1 cellular context compared by ENCODE assay signal in the genomic region with DNA sequence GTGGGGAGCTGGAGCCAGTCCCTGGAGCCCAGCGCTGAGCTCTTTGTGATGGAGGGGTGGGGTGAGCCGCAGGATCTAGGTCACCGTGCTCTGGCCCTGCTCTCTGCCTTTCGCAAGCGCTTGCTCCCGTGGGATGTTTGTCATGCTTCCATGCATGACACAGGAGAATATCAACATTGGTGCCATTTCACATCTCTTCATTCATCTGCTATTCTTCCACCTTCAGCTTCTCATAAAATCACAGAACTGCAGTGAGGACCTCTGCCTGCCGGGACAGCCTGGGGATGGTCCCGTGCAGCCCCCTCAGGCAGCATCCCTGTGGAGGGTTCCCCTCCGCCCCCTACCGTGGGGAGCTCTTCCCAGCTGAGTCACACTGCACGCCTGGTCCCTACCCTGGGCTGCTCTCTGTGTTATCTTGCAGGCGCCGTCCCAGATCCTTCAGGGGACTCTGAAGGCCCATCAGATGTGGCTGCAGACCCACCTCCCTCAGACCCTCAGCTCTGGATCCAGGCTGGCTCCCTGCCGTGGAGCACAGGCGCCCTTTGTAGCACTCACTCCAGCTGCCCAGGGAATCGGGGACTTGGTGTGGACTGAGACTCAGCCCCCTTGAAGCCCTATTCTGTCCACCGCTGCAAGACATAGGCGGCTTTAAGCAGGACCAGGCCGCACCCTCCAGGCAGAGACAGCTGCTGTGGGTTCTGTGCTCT.
A peak's percentile ranks its signal among the peaks of the same experiment; 100 is the strongest.
TF ChIP-seq lines count a peak whose summit lies in the region.

No MANE protein-coding gene starts in this region.

TF ChIP-seq in K562, 482 proteins besides CTCF, POLR2A, EP300 and RAD21 (continues in another document):
- no peak for TF ChIP-seq ZNF561 (CRISPR knock-in tag; conservative IDR thresholded peaks at IDR 0.05)
- no peak for TF ChIP-seq STAT5A (IDR thresholded peaks at IDR 0.05; ENCODE audit: borderline replicate concordance, low read length)
- TF ChIP-seq ZNF444 (CRISPR knock-in tag; IDR thresholded peaks at IDR 0.05) = no peak
- no peak for TF ChIP-seq TAF15 (IDR thresholded peaks at IDR 0.05; ENCODE audit: low read depth, low read length)
- TF ChIP-seq ARHGAP35 (IDR thresholded peaks at IDR 0.05; ENCODE audit: partially characterized antibody) = no peak
- no peak for TF ChIP-seq HDAC8 (tag; IDR thresholded peaks at IDR 0.05)
- TF ChIP-seq ZNF764 (CRISPR knock-in tag; IDR thresholded peaks at IDR 0.05; ENCODE audit: low read depth) = 0 out of 2 replicates have a peak, but pooled peaks have one; percentile 3
- TF ChIP-seq C11orf30 (IDR thresholded peaks at IDR 0.05; ENCODE audit: low read depth) = no peak
- no peak for TF ChIP-seq NFIX (CRISPR knock-in tag; IDR thresholded peaks at IDR 0.05; ENCODE audit: low read depth)
- no peak for TF ChIP-seq NFIC (IDR thresholded peaks at IDR 0.05)
- TF ChIP-seq, protein P1, sequence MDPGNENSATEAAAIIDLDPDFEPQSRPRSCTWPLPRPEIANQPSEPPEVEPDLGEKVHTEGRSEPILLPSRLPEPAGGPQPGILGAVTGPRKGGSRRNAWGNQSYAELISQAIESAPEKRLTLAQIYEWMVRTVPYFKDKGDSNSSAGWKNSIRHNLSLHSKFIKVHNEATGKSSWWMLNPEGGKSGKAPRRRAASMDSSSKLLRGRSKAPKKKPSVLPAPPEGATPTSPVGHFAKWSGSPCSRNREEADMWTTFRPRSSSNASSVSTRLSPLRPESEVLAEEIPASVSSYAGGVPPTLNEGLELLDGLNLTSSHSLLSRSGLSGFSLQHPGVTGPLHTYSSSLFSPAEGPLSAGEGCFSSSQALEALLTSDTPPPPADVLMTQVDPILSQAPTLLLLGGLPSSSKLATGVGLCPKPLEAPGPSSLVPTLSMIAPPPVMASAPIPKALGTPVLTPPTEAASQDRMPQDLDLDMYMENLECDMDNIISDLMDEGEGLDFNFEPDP (CRISPR knock-in tag; IDR thresholded peaks at IDR 0.05) = no peak
- TF ChIP-seq TAF9B (IDR thresholded peaks at IDR 0.05; ENCODE audit: partially characterized antibody) = no peak
- TF ChIP-seq TAF7 (tag; IDR thresholded peaks at IDR 0.05) = no peak
- no peak for TF ChIP-seq ETS2 (tag; IDR thresholded peaks at IDR 0.05; ENCODE audit: borderline replicate concordance, poor library complexity, severe bottlenecking)
- no peak; the same call in 1 of the 2 replicates for TF ChIP-seq NFE2 (IDR thresholded peaks at IDR 0.05; ENCODE audit: low read depth)
- 0 out of 2 replicates have a peak, but pooled peaks have one; percentile 24 for TF ChIP-seq BHLHE40 (IDR thresholded peaks at IDR 0.05; ENCODE audit: low read length)
- 0 out of 2 replicates have a peak, but pooled peaks have one; percentile 29 for TF ChIP-seq SMARCE1 (IDR thresholded peaks at IDR 0.05)
- no peak; the same call in 1 of the 2 replicates for TF ChIP-seq ARID1B (IDR thresholded peaks at IDR 0.05)
- TF ChIP-seq MTA2 (IDR thresholded peaks at IDR 0.05; ENCODE audit: low read depth) = no peak
- TF ChIP-seq HDAC2 (IDR thresholded peaks at IDR 0.05) = 0 out of 2 replicates have a peak, but pooled peaks have one; percentile 53
- TF ChIP-seq POLR2G (IDR thresholded peaks at IDR 0.05; ENCODE audit: low read depth, low read length) = no peak
- no peak for TF ChIP-seq ILK (tag; IDR thresholded peaks at IDR 0.05; ENCODE audit: borderline replicate concordance, low read depth)
- TF ChIP-seq PPARD (CRISPR knock-in tag; IDR thresholded peaks at IDR 0.05) = no peak
- TF ChIP-seq ZNF165 (CRISPR knock-in tag; IDR thresholded peaks at IDR 0.05; ENCODE audit: borderline replicate concordance) = no peak
- peak; percentile 64; the same call in 1 of the 2 replicates for TF ChIP-seq ZBTB7A (IDR thresholded peaks at IDR 0.05; ENCODE audit: borderline replicate concordance, control insufficient read depth, low read depth, low read length)
- TF ChIP-seq ZSCAN29 (IDR thresholded peaks at IDR 0.05) = no peak
- TF ChIP-seq ZNF57 (CRISPR knock-in tag; IDR thresholded peaks at IDR 0.05) = no peak
- no peak for TF ChIP-seq ZC3H8 (IDR thresholded peaks at IDR 0.05)
- no peak for TF ChIP-seq ATF1 (CRISPR knock-in tag; IDR thresholded peaks at IDR 0.05)
- TF ChIP-seq ATF1 (tag; IDR thresholded peaks at IDR 0.05) = peak; percentile 37; the same call in 1 of the 2 replicates
- TF ChIP-seq MCM5 (IDR thresholded peaks at IDR 0.05; ENCODE audit: low read depth) = no peak
- no peak for TF ChIP-seq MED1 (CRISPR knock-in tag; IDR thresholded peaks at IDR 0.05; ENCODE audit: borderline replicate concordance)
- TF ChIP-seq EGR1 (conservative IDR thresholded peaks at IDR 0.05) = peak; percentile 38; the same call in 1 of the 2 replicates
- TF ChIP-seq CBX2 (IDR thresholded peaks at IDR 0.05; ENCODE audit: insufficient read depth, low read length, poor library complexity, severe bottlenecking) = no peak
- TF ChIP-seq, protein P2, sequence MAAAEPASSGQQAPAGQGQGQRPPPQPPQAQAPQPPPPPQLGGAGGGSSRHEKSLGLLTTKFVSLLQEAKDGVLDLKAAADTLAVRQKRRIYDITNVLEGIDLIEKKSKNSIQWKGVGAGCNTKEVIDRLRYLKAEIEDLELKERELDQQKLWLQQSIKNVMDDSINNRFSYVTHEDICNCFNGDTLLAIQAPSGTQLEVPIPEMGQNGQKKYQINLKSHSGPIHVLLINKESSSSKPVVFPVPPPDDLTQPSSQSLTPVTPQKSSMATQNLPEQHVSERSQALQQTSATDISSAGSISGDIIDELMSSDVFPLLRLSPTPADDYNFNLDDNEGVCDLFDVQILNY (CRISPR knock-in tag; IDR thresholded peaks at IDR 0.05) = no peak
- TF ChIP-seq, protein P3, sequence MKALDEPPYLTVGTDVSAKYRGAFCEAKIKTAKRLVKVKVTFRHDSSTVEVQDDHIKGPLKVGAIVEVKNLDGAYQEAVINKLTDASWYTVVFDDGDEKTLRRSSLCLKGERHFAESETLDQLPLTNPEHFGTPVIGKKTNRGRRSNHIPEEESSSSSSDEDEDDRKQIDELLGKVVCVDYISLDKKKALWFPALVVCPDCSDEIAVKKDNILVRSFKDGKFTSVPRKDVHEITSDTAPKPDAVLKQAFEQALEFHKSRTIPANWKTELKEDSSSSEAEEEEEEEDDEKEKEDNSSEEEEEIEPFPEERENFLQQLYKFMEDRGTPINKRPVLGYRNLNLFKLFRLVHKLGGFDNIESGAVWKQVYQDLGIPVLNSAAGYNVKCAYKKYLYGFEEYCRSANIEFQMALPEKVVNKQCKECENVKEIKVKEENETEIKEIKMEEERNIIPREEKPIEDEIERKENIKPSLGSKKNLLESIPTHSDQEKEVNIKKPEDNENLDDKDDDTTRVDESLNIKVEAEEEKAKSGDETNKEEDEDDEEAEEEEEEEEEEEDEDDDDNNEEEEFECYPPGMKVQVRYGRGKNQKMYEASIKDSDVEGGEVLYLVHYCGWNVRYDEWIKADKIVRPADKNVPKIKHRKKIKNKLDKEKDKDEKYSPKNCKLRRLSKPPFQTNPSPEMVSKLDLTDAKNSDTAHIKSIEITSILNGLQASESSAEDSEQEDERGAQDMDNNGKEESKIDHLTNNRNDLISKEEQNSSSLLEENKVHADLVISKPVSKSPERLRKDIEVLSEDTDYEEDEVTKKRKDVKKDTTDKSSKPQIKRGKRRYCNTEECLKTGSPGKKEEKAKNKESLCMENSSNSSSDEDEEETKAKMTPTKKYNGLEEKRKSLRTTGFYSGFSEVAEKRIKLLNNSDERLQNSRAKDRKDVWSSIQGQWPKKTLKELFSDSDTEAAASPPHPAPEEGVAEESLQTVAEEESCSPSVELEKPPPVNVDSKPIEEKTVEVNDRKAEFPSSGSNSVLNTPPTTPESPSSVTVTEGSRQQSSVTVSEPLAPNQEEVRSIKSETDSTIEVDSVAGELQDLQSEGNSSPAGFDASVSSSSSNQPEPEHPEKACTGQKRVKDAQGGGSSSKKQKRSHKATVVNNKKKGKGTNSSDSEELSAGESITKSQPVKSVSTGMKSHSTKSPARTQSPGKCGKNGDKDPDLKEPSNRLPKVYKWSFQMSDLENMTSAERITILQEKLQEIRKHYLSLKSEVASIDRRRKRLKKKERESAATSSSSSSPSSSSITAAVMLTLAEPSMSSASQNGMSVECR (CRISPR knock-in tag; IDR thresholded peaks at IDR 0.05) = no peak
- TF ChIP-seq ETV5 (CRISPR knock-in tag; IDR thresholded peaks at IDR 0.05; ENCODE audit: low read depth) = no peak
- TF ChIP-seq ZNF311 (CRISPR knock-in tag; IDR thresholded peaks at IDR 0.05) = no peak
- TF ChIP-seq, protein P4, sequence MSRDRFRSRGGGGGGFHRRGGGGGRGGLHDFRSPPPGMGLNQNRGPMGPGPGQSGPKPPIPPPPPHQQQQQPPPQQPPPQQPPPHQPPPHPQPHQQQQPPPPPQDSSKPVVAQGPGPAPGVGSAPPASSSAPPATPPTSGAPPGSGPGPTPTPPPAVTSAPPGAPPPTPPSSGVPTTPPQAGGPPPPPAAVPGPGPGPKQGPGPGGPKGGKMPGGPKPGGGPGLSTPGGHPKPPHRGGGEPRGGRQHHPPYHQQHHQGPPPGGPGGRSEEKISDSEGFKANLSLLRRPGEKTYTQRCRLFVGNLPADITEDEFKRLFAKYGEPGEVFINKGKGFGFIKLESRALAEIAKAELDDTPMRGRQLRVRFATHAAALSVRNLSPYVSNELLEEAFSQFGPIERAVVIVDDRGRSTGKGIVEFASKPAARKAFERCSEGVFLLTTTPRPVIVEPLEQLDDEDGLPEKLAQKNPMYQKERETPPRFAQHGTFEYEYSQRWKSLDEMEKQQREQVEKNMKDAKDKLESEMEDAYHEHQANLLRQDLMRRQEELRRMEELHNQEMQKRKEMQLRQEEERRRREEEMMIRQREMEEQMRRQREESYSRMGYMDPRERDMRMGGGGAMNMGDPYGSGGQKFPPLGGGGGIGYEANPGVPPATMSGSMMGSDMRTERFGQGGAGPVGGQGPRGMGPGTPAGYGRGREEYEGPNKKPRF (IDR thresholded peaks at IDR 0.05; ENCODE audit: low read depth, low read length) = no peak
- no peak for TF ChIP-seq ERF (CRISPR knock-in tag; IDR thresholded peaks at IDR 0.05)
- TF ChIP-seq SMARCA5 (IDR thresholded peaks at IDR 0.05) = no peak
- no peak for TF ChIP-seq RBFOX2 (IDR thresholded peaks at IDR 0.05; ENCODE audit: low read depth, low read length)
- TF ChIP-seq, protein P5, sequence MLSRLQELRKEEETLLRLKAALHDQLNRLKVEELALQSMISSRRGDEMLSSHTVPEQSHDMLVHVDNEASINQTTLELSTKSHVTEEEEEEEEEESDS (CRISPR knock-in tag; IDR thresholded peaks at IDR 0.05) = no peak
- 0 out of 4 replicates have a peak, but pooled peaks of 1 of the 2 experiments have one; percentile 14 for TF ChIP-seq HDAC1 (IDR thresholded peaks at IDR 0.05)
- no peak for TF ChIP-seq JUND (IDR thresholded peaks at IDR 0.05; ENCODE audit: borderline replicate concordance, low read depth, low read length)
- peak; percentile 44; the same call in 1 of the 3 replicates for TF ChIP-seq JUND (tag; IDR thresholded peaks at IDR 0.05; ENCODE audit: borderline replicate concordance, low read depth, low read length)
- no peak for TF ChIP-seq FOXK1 (CRISPR knock-in tag; IDR thresholded peaks at IDR 0.05; ENCODE audit: borderline replicate concordance)
- TF ChIP-seq PHTF2 (CRISPR knock-in tag; IDR thresholded peaks at IDR 0.05) = no peak
- TF ChIP-seq NUFIP1 (IDR thresholded peaks at IDR 0.05; ENCODE audit: partially characterized antibody) = no peak
- TF ChIP-seq, protein P6, sequence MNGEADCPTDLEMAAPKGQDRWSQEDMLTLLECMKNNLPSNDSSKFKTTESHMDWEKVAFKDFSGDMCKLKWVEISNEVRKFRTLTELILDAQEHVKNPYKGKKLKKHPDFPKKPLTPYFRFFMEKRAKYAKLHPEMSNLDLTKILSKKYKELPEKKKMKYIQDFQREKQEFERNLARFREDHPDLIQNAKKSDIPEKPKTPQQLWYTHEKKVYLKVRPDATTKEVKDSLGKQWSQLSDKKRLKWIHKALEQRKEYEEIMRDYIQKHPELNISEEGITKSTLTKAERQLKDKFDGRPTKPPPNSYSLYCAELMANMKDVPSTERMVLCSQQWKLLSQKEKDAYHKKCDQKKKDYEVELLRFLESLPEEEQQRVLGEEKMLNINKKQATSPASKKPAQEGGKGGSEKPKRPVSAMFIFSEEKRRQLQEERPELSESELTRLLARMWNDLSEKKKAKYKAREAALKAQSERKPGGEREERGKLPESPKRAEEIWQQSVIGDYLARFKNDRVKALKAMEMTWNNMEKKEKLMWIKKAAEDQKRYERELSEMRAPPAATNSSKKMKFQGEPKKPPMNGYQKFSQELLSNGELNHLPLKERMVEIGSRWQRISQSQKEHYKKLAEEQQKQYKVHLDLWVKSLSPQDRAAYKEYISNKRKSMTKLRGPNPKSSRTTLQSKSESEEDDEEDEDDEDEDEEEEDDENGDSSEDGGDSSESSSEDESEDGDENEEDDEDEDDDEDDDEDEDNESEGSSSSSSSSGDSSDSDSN (IDR thresholded peaks at IDR 0.05; ENCODE audit: borderline replicate concordance in 1 of 2, low read depth in 2 of 2, low read length in 2 of 2) = peak in 1 of 2 experiments; percentile 59; a peak in 1 of 4 replicates
- TF ChIP-seq, protein P7, sequence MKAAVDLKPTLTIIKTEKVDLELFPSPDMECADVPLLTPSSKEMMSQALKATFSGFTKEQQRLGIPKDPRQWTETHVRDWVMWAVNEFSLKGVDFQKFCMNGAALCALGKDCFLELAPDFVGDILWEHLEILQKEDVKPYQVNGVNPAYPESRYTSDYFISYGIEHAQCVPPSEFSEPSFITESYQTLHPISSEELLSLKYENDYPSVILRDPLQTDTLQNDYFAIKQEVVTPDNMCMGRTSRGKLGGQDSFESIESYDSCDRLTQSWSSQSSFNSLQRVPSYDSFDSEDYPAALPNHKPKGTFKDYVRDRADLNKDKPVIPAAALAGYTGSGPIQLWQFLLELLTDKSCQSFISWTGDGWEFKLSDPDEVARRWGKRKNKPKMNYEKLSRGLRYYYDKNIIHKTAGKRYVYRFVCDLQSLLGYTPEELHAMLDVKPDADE (conservative IDR thresholded peaks at IDR 0.05; ENCODE audit: control insufficient read depth, low read depth, low read length) = no peak
- TF ChIP-seq, protein P8, sequence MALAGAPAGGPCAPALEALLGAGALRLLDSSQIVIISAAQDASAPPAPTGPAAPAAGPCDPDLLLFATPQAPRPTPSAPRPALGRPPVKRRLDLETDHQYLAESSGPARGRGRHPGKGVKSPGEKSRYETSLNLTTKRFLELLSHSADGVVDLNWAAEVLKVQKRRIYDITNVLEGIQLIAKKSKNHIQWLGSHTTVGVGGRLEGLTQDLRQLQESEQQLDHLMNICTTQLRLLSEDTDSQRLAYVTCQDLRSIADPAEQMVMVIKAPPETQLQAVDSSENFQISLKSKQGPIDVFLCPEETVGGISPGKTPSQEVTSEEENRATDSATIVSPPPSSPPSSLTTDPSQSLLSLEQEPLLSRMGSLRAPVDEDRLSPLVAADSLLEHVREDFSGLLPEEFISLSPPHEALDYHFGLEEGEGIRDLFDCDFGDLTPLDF (CRISPR knock-in tag; IDR thresholded peaks at IDR 0.05) = no peak
- TF ChIP-seq, protein P9, sequence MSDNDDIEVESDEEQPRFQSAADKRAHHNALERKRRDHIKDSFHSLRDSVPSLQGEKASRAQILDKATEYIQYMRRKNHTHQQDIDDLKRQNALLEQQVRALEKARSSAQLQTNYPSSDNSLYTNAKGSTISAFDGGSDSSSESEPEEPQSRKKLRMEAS (CRISPR knock-in tag; IDR thresholded peaks at IDR 0.05) = no peak
- no peak for TF ChIP-seq PHF8 (IDR thresholded peaks at IDR 0.05; ENCODE audit: borderline replicate concordance, low read length)
- TF ChIP-seq SMAD1 (IDR thresholded peaks at IDR 0.05; ENCODE audit: low read depth, low read length, partially characterized antibody) = no peak
- no peak for TF ChIP-seq ZNF384 (IDR thresholded peaks at IDR 0.05; ENCODE audit: low read depth, low read length)
- TF ChIP-seq HDGF (IDR thresholded peaks at IDR 0.05) = no peak
- no peak for TF ChIP-seq SRF (CRISPR knock-in tag; IDR thresholded peaks at IDR 0.05)
- no peak for TF ChIP-seq SAP30 (IDR thresholded peaks at IDR 0.05; ENCODE audit: borderline replicate concordance, insufficient read depth, low read depth, low read length, poor library complexity, severe bottlenecking)
- no peak for TF ChIP-seq KLF10 (CRISPR knock-in tag; IDR thresholded peaks at IDR 0.05)
